Comparison of ENCODE assay signal across 27 cellular contexts in the genomic region with DNA sequence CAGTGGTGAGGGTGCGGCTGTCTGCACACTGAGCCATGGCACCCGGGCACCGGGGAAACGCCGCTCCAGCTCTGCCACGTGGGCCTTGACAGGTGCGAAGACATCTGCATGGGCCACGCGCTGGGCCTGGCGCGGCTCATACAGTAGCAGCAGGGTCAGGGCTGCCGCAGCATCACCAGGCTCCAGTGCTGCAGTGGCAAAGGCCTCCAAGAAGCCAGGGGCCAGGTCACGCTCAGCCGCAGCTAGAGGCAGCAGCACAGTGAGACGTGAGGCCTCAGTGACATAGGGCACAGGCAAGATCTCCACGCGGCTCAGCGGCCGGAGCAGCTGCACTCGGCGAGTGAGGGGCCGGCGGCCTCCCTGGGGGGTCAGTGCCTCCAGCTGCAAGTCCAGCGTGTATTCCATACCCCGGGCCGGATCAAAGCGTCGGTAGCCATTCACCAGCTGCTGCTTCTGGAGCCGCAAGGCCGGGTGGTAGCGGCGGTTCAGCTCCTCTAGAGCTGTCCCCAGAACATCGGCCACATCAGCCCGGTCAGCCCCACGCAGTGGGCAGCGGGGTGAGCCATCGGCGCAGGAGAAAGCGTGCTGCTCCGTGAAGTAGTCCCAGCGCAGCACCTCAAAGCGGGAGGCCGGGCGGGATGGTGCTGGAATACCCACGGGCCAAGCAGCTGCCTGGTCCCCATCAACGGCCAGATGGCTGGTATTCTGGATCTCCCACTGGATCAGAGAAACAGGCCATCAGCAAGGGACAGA. TPM values are rescaled to one million over a fixed set of nuclear protein-coding genes. Genes with fewer than 3 reads are reported as not detected.
"Had no signal": no experiment of that assay in that cellular context is flagged by ENCODE, and none has a peak within 500 bp of the region (broad histone marks: within the 10 kb centered on the region; RNA-seq: fewer than 3 reads in every experiment).

No MANE protein-coding gene starts in this region.

- ATAC-seq: foreskin keratinocyte, heart left ventricle, pancreas had no signal

- H3K27me3 ChIP-seq: foreskin keratinocyte, pancreas, suprapubic skin, tibial artery had no signal

- H3K27ac ChIP-seq: foreskin keratinocyte, heart left ventricle, pancreas, prostate gland, suprapubic skin, tibial artery, VCaP had no signal

- H3K4me3 ChIP-seq: esophagus muscularis mucosa, heart left ventricle, pancreas, prostate gland, smooth muscle cell, suprapubic skin, tibial artery had no signal

- H3K9me3 ChIP-seq: esophagus muscularis mucosa, heart left ventricle, pancreas, prostate gland, suprapubic skin, tibial artery had no signal

- DNase-seq: activated CD4-positive, alpha-beta T cell treated with anti-CD3 and anti-CD28 coated beads for 48 hours; activated CD4-positive, alpha-beta T cell treated with anti-CD3 and anti-CD28 coated beads, Interleukin-2, amount 50 U/mL, for 48 hours; activated CD8-positive, alpha-beta memory T cell treated with anti-CD3 and anti-CD28 coated beads for 24 hours; activated effector memory CD4-positive, alpha-beta T cell treated with Interleukin-2 at 50 U/mL for 16 hours; activated naive CD4-positive, alpha-beta T cell treated with Interleukin-2 at 50 U/mL for 16 hours; dermis blood vessel endothelial cell; effector CD4-positive, alpha-beta T cell; foreskin keratinocyte; heart left ventricle; hypothalamus; immature natural killer cell; stimulated activated CD4-positive, alpha-beta T cell treated with anti-CD3 and anti-CD28 coated beads, Interleukin-1b, Interleukin-23, amount 100 ng/mL, for 48 hours; stimulated activated naive CD4-positive, alpha-beta T cell; T-helper 9 cell; tibial artery had no signal

- H3K36me3 Mint-ChIP-seq: immature natural killer cell, memory B cell had no signal

- H3K4me1 ChIP-seq: foreskin keratinocyte had no signal

- H3K9me3 Mint-ChIP-seq: immature natural killer cell, memory B cell, nephron had no signal

- H3K4me3 Mint-ChIP-seq: activated naive CD8-positive, alpha-beta T cell; immature natural killer cell; memory B cell had no signal

- H3K27ac Mint-ChIP-seq: activated naive CD8-positive, alpha-beta T cell; memory B cell; nephron had no signal

- H3K4me2 ChIP-seq: smooth muscle cell had no signal

RNA-seq across cellular contexts. Expression of gene TMEM198, which starts 3.7 kb away (rescaled TPM):
- total RNA-seq: mononuclear cell had no signal

RNA-seq across cellular contexts. Expression of gene ASIC4, which starts 25.8 kb away (rescaled TPM):
- total RNA-seq: dermis blood vessel endothelial cell; esophagus muscularis mucosa; foreskin keratinocyte; kidney epithelial cell; mononuclear cell; suprapubic skin; T-helper 1 cell treated with Interleukin-12 subunit alpha and Interleukin-12 subunit beta and Interleukin-4 antibody, amounts not matched to agents 30 ng/mL and 1 ng/mL, for 36 hours had no signal
- polyA plus RNA-seq: foreskin keratinocyte, immature natural killer cell had no signal

RNA-seq across cellular contexts. Expression of gene INHA, which starts 32.0 kb away (rescaled TPM):
- total RNA-seq: dermis blood vessel endothelial cell; kidney epithelial cell; mononuclear cell; T-helper 1 cell treated with Interleukin-12 subunit alpha and Interleukin-12 subunit beta and Interleukin-4 antibody, amounts not matched to agents 30 ng/mL and 1 ng/mL, for 36 hours had no signal
- polyA plus RNA-seq: immature natural killer cell had no signal
